Comparison of ENCODE assay signal across 25 cellular contexts in the genomic region with DNA sequence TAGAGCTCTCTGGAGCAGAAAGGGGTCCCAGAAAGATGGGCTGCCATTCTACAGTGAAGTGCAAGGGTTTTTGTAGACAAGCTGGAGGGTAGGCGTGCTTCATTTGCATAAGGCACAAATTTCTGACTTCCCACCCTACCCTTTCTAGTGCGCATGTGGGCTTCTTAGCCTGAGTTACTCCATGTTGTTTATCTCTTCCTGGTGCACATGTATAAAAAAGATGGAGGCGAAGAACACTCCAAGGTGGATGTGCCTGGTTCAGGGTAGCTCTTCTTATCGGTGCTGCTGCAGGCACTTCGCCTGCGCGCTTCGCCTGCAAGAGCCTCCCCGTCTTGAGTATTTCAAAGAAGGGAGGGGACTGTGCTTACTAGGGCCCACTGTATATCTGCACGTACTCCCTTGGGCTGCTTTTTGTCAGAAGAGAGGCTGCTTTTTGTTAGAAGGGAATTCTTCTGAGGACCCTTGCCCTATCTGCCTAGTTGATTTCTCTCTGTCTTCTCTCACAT.
DNase-seq lines count a peak whose midpoint lies in the region; ATAC-seq, FAIRE-seq and TF ChIP-seq lines count a peak whose summit lies in the region.
"Had no signal": no experiment of that assay in that cellular context is flagged by ENCODE, and none has a peak within 500 bp of the region (broad histone marks: within the 10 kb centered on the region; RNA-seq: fewer than 3 reads in every experiment).

No MANE protein-coding gene starts in this region.

- H3K23ac ChIP-seq in IMR-90 (ENCODE audit: low read depth, low read length) = no peak overlapping the region

- no peak for TF ChIP-seq RAD21 in IMR-90 (IDR thresholded peaks at IDR 0.05; ENCODE audit: low read length)
- peak in 1 of 2 experiments; percentile 44; a peak in 2 of 4 replicates for TF ChIP-seq RAD21 in K562 (CRISPR knock-in tag; conservative IDR thresholded peaks at IDR 0.05 in 1 of 2, IDR thresholded peaks at IDR 0.05 in 1 of 2)

- H3K36me3 ChIP-seq in IMR-90 (ENCODE audit: control insufficient read depth, insufficient read depth, low read length) = no peaks in the 10 kb centered on the region
- no peaks in the 10 kb centered on the region; the same call in 1 of the 3 replicates for H3K36me3 ChIP-seq in K562 (ENCODE audit: control insufficient read depth, insufficient read depth, low read length)
- H3K36me3 ChIP-seq in neural progenitor cell = no peaks in the 10 kb centered on the region
- H3K36me3 ChIP-seq: BLaER1 treated with 17β-estradiol and CSF1 and Interleukin-3, amounts not matched to agents 10 nM and 100 nM; Peyer's patch had no signal

- no peaks in the 10 kb centered on the region for H3K79me1 ChIP-seq in IMR-90 (ENCODE audit: low read depth in 1 of 2, low read length in 2 of 2)

- H4K20me1 ChIP-seq in IMR-90 (ENCODE audit: insufficient read depth, low read length) = no peaks in the 10 kb centered on the region
- H4K20me1 ChIP-seq in K562 (replicated peaks; ENCODE audit: control insufficient read depth, insufficient read depth, low read length) = no peaks in the 10 kb centered on the region
- H4K20me1 ChIP-seq in neural progenitor cell (ENCODE audit: low read depth) = no peaks in the 10 kb centered on the region
- H4K20me1 ChIP-seq: BLaER1 treated with 17β-estradiol and CSF1 and Interleukin-3, amounts not matched to agents 10 nM and 100 nM had no signal

- no peak overlapping the region for H2AK9ac ChIP-seq in IMR-90 (replicated peaks; ENCODE audit: low read depth, low read length, poor library complexity)

- H3K9me3 Mint-ChIP-seq in neural progenitor cell = no peaks in the 10 kb centered on the region
- peaks cover 15% of the 10 kb centered on the region for H3K9me3 Mint-ChIP-seq in activated T-cell treated with anti-CD3 and anti-CD28 coated beads, Interleukin-2, amount 50 U/mL, for 4 hours

- peaks cover 4% of the 10 kb centered on the region for H3F3A ChIP-seq in neural progenitor cell (ENCODE audit: low read depth)

- no peaks in the 10 kb centered on the region for H3K36me3 Mint-ChIP-seq in neural progenitor cell
- no peaks in the 10 kb centered on the region for H3K36me3 Mint-ChIP-seq in activated T-cell treated with anti-CD3 and anti-CD28 coated beads, Interleukin-2, amount 50 U/mL, for 4 hours (ENCODE audit: insufficient read depth)
- no peaks in the 10 kb centered on the region for H3K36me3 Mint-ChIP-seq in T-helper 17 cell (ENCODE audit: low read depth)
- H3K36me3 Mint-ChIP-seq: T-cell had no signal

- H3K27ac Mint-ChIP-seq in neural progenitor cell (peak overlapping the region; percentile 72), T-helper 17 cell (no peak overlapping the region)
- H3K27ac Mint-ChIP-seq: CD4-positive, alpha-beta T cell; T-cell had no signal

- no peak overlapping the region for H2BK20ac ChIP-seq in IMR-90 (ENCODE audit: low read depth, low read length)

- in situ Hi-C loops in IMR-90 (cut with MboI; ENCODE audit: low sequenced_read_pairs) (no loop called here), K562 (cut with MboI) (no loop called here)

- no peak overlapping the region for H4K8ac ChIP-seq in IMR-90 (ENCODE audit: low read depth in 2 of 2, low read length in 2 of 2)

- CTCF ChIA-PET in IMR-90 (lab: Yijun Ruan, JAX) = interaction anchor here (0.6 kb wide), 1 partner anchor 390 kb away, joined by 3 read pairs; no protein-coding TSS in a partner anchor
- CTCF ChIA-PET in K562 (lab: Yijun Ruan, JAX; ENCODE audit: low intra/inter-chr PET ratio) = no interaction called here

- POLR2A ChIA-PET in IMR-90 (lab: Charles Lee; ENCODE audit: unreplicated experiment) = no interaction called here
- POLR2A ChIA-PET in K562 (lab: Yijun Ruan, JAX) = no interaction called here

- TF ChIP-seq POLR2A in IMR-90 (IDR thresholded peaks at IDR 0.05; ENCODE audit: low read depth, low read length) (no peak), K562 (conservative IDR thresholded peaks at IDR 0.05) (no peak)

- H2AFZ ChIP-seq in IMR-90 (replicated peaks; ENCODE audit: low read length, poor library complexity) (peak overlapping the region; percentile 11), K562 (ENCODE audit: low read depth, low read length) (peak overlapping the region; percentile 89), neural progenitor cell (replicated peaks) (peak overlapping the region; percentile 42)

- H3K9ac ChIP-seq in IMR-90 (ENCODE audit: low read depth, low read length) (no peak overlapping the region), K562 (ENCODE audit: insufficient read depth in 1 of 2, low read depth in 2 of 2, low read length in 2 of 2) (peak overlapping the region in 1 of 2 experiments; percentile 61; a peak in 2 of 4 replicates), neural progenitor cell (no peak overlapping the region)
- H3K9ac ChIP-seq: BLaER1 treated with 17β-estradiol and CSF1 and Interleukin-3, amounts not matched to agents 10 nM and 100 nM had no signal

- WGBS in IMR-90 (ENCODE audit: extremely low coverage in 2 of 2, insufficient read length in 1 of 2), 2 experiments = no CpG with 5 or more reads among the region's 10 CpGs
- WGBS in K562 (ENCODE audit: insufficient coverage, low coverage, missing lambda C conversion rate) = 18% methylated on average over 7 of the region's 10 CpGs

- FAIRE-seq in K562 (lab: Jason Lieb, UNC) = peak; percentile 75
- FAIRE-seq: G401.6 had no signal

- H3K4me1 Mint-ChIP-seq in neural progenitor cell (peaks cover 11% of the 10 kb centered on the region), T-helper 17 cell (no peaks in the 10 kb centered on the region)
- no peaks in the 10 kb centered on the region for H3K4me1 Mint-ChIP-seq in activated T-cell treated with anti-CD3 and anti-CD28 coated beads, Interleukin-2, amount 50 U/mL, for 4 hours (ENCODE audit: low read depth)
- H3K4me1 Mint-ChIP-seq: T-cell had no signal

- H3K79me2 ChIP-seq in K562 (ENCODE audit: control insufficient read depth, insufficient read depth, low read length) (no peaks in the 10 kb centered on the region), neural progenitor cell (ENCODE audit: low read depth) (no peaks in the 10 kb centered on the region)

- H3K9me3 ChIP-seq in IMR-90 (ENCODE audit: control insufficient read depth, insufficient read depth, low read length) = no peaks in the 10 kb centered on the region
- peaks cover 15% of the 10 kb centered on the region for H3K9me3 ChIP-seq in K562 (replicated peaks; ENCODE audit: control insufficient read depth, insufficient read depth, low read depth, low read length)
- no peaks in the 10 kb centered on the region for H3K9me3 ChIP-seq in neural progenitor cell (ENCODE audit: low read depth)
- H3K9me3 ChIP-seq in T-helper 17 cell (ENCODE audit: control insufficient read depth, low read length, poor library complexity, severe bottlenecking) = no peaks in the 10 kb centered on the region
- H3K9me3 ChIP-seq: Peyer's patch had no signal

- H3K4me3 Mint-ChIP-seq in neural progenitor cell (no peak overlapping the region), T-helper 17 cell (no peak overlapping the region)
- H3K4me3 Mint-ChIP-seq in activated T-cell treated with anti-CD3 and anti-CD28 coated beads, Interleukin-2, amount 50 U/mL, for 4 hours = no peak overlapping the region
- H3K4me3 Mint-ChIP-seq: CD4-positive, alpha-beta T cell; T-cell had no signal

- no peak overlapping the region for H2BK15ac ChIP-seq in IMR-90 (ENCODE audit: low read depth, low read length)

- no TSS peak for BruUV-seq in IMR-90 (replicated peaks; lab: Mats Ljungman, UMichigan)
- BruUV-seq in K562 (replicated peaks; lab: Mats Ljungman, UMichigan) = no TSS peak

- intact Hi-C loops in IMR-90 (cut with micrococcal nuclease) (no loop called here), K562 (cut with micrococcal nuclease) (no loop called here)

- no peak overlapping the region for H3K14ac ChIP-seq in IMR-90 (replicated peaks; ENCODE audit: low read depth, low read length)

- DNase-seq in ELF-1 (ENCODE audit: low read depth, low spot score) (peak; percentile 71), IMR-90 (no peak), K562 (ENCODE audit: extremely low read depth in 1 of 4, low spot score in 3 of 4) (peak; percentile 40 to 90 (median 64)), neural progenitor cell (ENCODE audit: low spot score) (peak; percentile 16), NCI-H2171 (lab: John Stamatoyannopoulos, UW) (no peak), NCI-H1930 (lab: John Stamatoyannopoulos, UW) (no peak), T-helper 17 cell (no peak)
- DNase-seq in activated T-cell treated with anti-CD3 and anti-CD28 coated beads, Interleukin-2, amount 50 U/mL, for 4 hours = no peak
- DNase-seq: CD4-positive, alpha-beta T cell; COR-L47; DMS53; Karpas-422; NCI-H1092 treated with DMSO at 0.1 percent for 48 hours; NCI-H1436 treated with DMSO at 0.1 percent for 48 hours; NCI-H187 treated with DMSO at 0.1 percent for 48 hours; NCI-H2107; NCI-H446 treated with DMSO at 0.1 percent for 48 hours; NCI-H82; Peyer's patch; SHP77 treated with DMSO at 0.1 percent for 48 hours; T-cell had no signal

- peak; percentile 56; the same call in 1 of the 2 replicates for TF ChIP-seq EP300 in K562 (IDR thresholded peaks at IDR 0.05; ENCODE audit: low read length)

- H3K27me3 ChIP-seq in IMR-90 (ENCODE audit: control insufficient read depth, insufficient read depth, low read length) (no peaks in the 10 kb centered on the region), K562 (ENCODE audit: control insufficient read depth in 2 of 2, insufficient read depth in 2 of 2, low read length in 2 of 2) (no peaks in the 10 kb centered on the region), neural progenitor cell (no peaks in the 10 kb centered on the region)
- H3K27me3 ChIP-seq: BLaER1 treated with 17β-estradiol and CSF1 and Interleukin-3, amounts not matched to agents 10 nM and 100 nM; Peyer's patch had no signal

- no peak overlapping the region for H2BK5ac ChIP-seq in IMR-90 (ENCODE audit: low read depth, low read length, poor library complexity, severe bottlenecking)

- no peak for TF ChIP-seq CTCF in IMR-90 (conservative IDR thresholded peaks at IDR 0.05; ENCODE audit: low read depth, low read length)
- no peak for TF ChIP-seq CTCF in K562 (IDR thresholded peaks at IDR 0.05 in 2 of 3, conservative IDR thresholded peaks at IDR 0.05 in 1 of 3; ENCODE audit: insufficient read depth in 2 of 3, low read depth in 1 of 3, low read length in 3 of 3)
- TF ChIP-seq CTCF in neural progenitor cell (IDR thresholded peaks at IDR 0.05) = no peak

- H3K4me3 ChIP-seq in IMR-90 (ENCODE audit: insufficient read depth, low read depth, low read length) (no peak overlapping the region), K562 (no peak overlapping the region), neural progenitor cell (no peak overlapping the region)
- H3K4me3 ChIP-seq: BLaER1 treated with 17β-estradiol and CSF1 and Interleukin-3, amounts not matched to agents 10 nM and 100 nM; Peyer's patch; SK-N-MC had no signal

- peaks cover 3% of the 10 kb centered on the region for H3K27me3 Mint-ChIP-seq in neural progenitor cell (ENCODE audit: insufficient read depth, low read depth)
- no peaks in the 10 kb centered on the region for H3K27me3 Mint-ChIP-seq in activated T-cell treated with anti-CD3 and anti-CD28 coated beads, Interleukin-2, amount 50 U/mL, for 4 hours (ENCODE audit: low read depth)
- no peaks in the 10 kb centered on the region for H3K27me3 Mint-ChIP-seq in T-helper 17 cell
- H3K27me3 Mint-ChIP-seq: CD4-positive, alpha-beta T cell; T-cell had no signal

- H3K4me2 ChIP-seq in IMR-90 (ENCODE audit: low read depth, low read length) = no peak overlapping the region
- no peak overlapping the region; the same call in 1 of the 2 replicates for H3K4me2 ChIP-seq in K562 (ENCODE audit: insufficient read depth, low read length)
- H3K4me2 ChIP-seq in neural progenitor cell = peak overlapping the region; percentile 41
- H3K4me2 ChIP-seq: BLaER1 treated with 17β-estradiol and CSF1 and Interleukin-3, amounts not matched to agents 10 nM and 100 nM had no signal

- H4K91ac ChIP-seq in IMR-90 (ENCODE audit: insufficient read depth, low read depth, low read length) = no peak overlapping the region

- ATAC-seq in IMR-90 (ENCODE audit: low read depth) = no peak
- ATAC-seq in K562 = peak; percentile 94
- ATAC-seq in activated T-cell treated with anti-CD3 and anti-CD28 coated beads, Interleukin-2, amount 50 U/mL, for 4 hours = no peak
- no peak for ATAC-seq in T-helper 17 cell
- ATAC-seq: T-cell had no signal

- H2BK120ac ChIP-seq in IMR-90 (ENCODE audit: low read depth, low read length) = no peak overlapping the region

- no peak overlapping the region for H3K4ac ChIP-seq in IMR-90 (ENCODE audit: low read depth, low read length)

- no peak overlapping the region for H3K56ac ChIP-seq in IMR-90 (ENCODE audit: extremely low read depth, insufficient read depth, low read length)

- no peaks in the 10 kb centered on the region for H3K4me1 ChIP-seq in IMR-90 (ENCODE audit: control insufficient read depth, insufficient read depth, low read length)
- peaks cover 0 to 14% of the 10 kb centered on the region in 2 experiments; a peak in 2 of 5 replicates for H3K4me1 ChIP-seq in K562 (replicated peaks in 1 of 2; ENCODE audit: control insufficient read depth in 2 of 2, insufficient read depth in 2 of 2, low read length in 2 of 2)
- H3K4me1 ChIP-seq in neural progenitor cell = peaks cover 17% of the 10 kb centered on the region
- H3K4me1 ChIP-seq: BLaER1 treated with 17β-estradiol and CSF1 and Interleukin-3, amounts not matched to agents 10 nM and 100 nM; Peyer's patch had no signal

- no peak overlapping the region for H3K18ac ChIP-seq in IMR-90 (ENCODE audit: low read depth, low read length)

- no peak overlapping the region for H3K27ac ChIP-seq in IMR-90 (ENCODE audit: insufficient read depth, low read length)
- peak overlapping the region; percentile 82 for H3K27ac ChIP-seq in K562 (ENCODE audit: extremely low read depth, low read depth, low read length)
- H3K27ac ChIP-seq in neural progenitor cell = no peak overlapping the region
- H3K27ac ChIP-seq: BLaER1 treated with 17β-estradiol and CSF1 and Interleukin-3, amounts not matched to agents 10 nM and 100 nM; HL-60; Peyer's patch; SK-N-MC had no signal

- dilution Hi-C loops in IMR-90 (cut with HindIII; ENCODE audit: low sequenced_read_pairs, unreplicated experiment) = no loop called here

- H4K5ac ChIP-seq in IMR-90 (ENCODE audit: low read depth, low read length) = no peak overlapping the region

- H2AK5ac ChIP-seq in IMR-90 (ENCODE audit: low read depth, low read length) = no peak overlapping the region

- H3K9me1 ChIP-seq in IMR-90 (ENCODE audit: insufficient read depth, low read length) = no peaks in the 10 kb centered on the region
- H3K9me1 ChIP-seq in K562 (ENCODE audit: control insufficient read depth, insufficient read depth, low read length) = no peaks in the 10 kb centered on the region

Comparison
In these comparisons a context has a peak if more than half of its experiments do, and no peak if none do; other contexts are left out.
1. DNase-seq: peak in ELF-1 (single experiment), K562 (4 of 4) and neural progenitor cell (single experiment); none in IMR-90 (single experiment), activated T-cell treated with anti-CD3 and anti-CD28 coated beads, Interleukin-2, amount 50 U/mL, for 4 hours (single experiment), NCI-H2171 (single experiment), NCI-H1930 (0 of 2) and T-helper 17 cell (0 of 3).
2. H2AFZ ChIP-seq: peak in every context shown above with its lines; median percentile 89 in K562; 42 in neural progenitor cell; 11 in IMR-90.